9 cellular contexts compared by ENCODE assay signal in genomic region chr9:128007566-128008138, GRCh38. TPM values are rescaled to one million over a fixed set of nuclear protein-coding genes. Genes with fewer than 3 reads are reported as not detected.
A peak's percentile ranks its signal among the peaks of the same experiment; 100 is the strongest.
DNase-seq lines count a peak whose midpoint lies in the region; ATAC-seq and TF ChIP-seq lines count a peak whose summit lies in the region.
"Had no signal": no experiment of that assay in that cellular context is flagged by ENCODE, and none has a peak within 500 bp of the region (broad histone marks: within the 10 kb centered on the region; RNA-seq: fewer than 3 reads in every experiment).

No MANE protein-coding gene starts in this region.

- H3K9me3 ChIP-seq in esophagus (ENCODE audit: control insufficient read depth in 2 of 2, insufficient read depth in 1 of 2, low read depth in 1 of 2, low read length in 1 of 2) (peaks cover 0 to 2% of the 10 kb centered on the region in 2 donors), upper lobe of right lung (no peaks in the 10 kb centered on the region)

- 31 to 39% methylated on average over 10 of the region's 10 CpGs for WGBS in esophagus, 2 donors

- H3K36me3 ChIP-seq in esophagus (ENCODE audit: control insufficient read depth in 2 of 2, insufficient read depth in 2 of 2, low read length in 1 of 2), result no peaks in the 10 kb centered on the region
- no peaks in the 10 kb centered on the region for H3K36me3 ChIP-seq in upper lobe of right lung

- H3K4me3 ChIP-seq in esophagus (ENCODE audit: low read depth in 1 of 2, low read length in 2 of 2), result no peak overlapping the region
- no peak overlapping the region for H3K4me3 ChIP-seq in upper lobe of right lung

- peaks cover 0 to 7% of the 10 kb centered on the region in 2 donors for H3K4me1 ChIP-seq in esophagus (ENCODE audit: control insufficient read depth in 2 of 2, insufficient read depth in 2 of 2, low read length in 1 of 2)
- H3K4me1 ChIP-seq in upper lobe of right lung, result peaks cover 31% of the 10 kb centered on the region

- TF ChIP-seq CTCF in upper lobe of right lung (IDR thresholded peaks at IDR 0.05), result no peak

- peak; percentile 54 for ATAC-seq in GM21717 (IDR thresholded peaks at IDR 0.05; ENCODE audit: unreplicated experiment)
- peak; percentile 72 for ATAC-seq in upper lobe of right lung

- intact Hi-C loops in upper lobe of right lung (cut with DNase I), result no loop called here

- no peaks in the 10 kb centered on the region for H3K27me3 ChIP-seq in esophagus (ENCODE audit: control insufficient read depth in 1 of 2, insufficient read depth in 2 of 2, low read length in 2 of 2)
- no peaks in the 10 kb centered on the region for H3K27me3 ChIP-seq in upper lobe of right lung

- DNase-seq in COR-L47 (lab: John Stamatoyannopoulos, UW), result peak; percentile 3
- DNase-seq in NCI-H774 (lab: John Stamatoyannopoulos, UW), result peak; percentile 55
- DNase-seq in activated CD8-positive, alpha-beta memory T cell treated with anti-CD3 and anti-CD28 coated beads for 1 hour (ENCODE audit: extremely low read depth in 1 of 2, low read depth in 1 of 2), result peak; percentile 83 to 87
- peak; percentile 26 for DNase-seq in non-pigmented ciliary epithelial cell (ENCODE audit: low read depth)
- DNase-seq in upper lobe of right lung, result peak; percentile 70
- no peak for DNase-seq in superior temporal gyrus (ENCODE audit: extremely low spot score)

- H3K27ac ChIP-seq in esophagus (ENCODE audit: low read depth in 2 of 2, low read length in 1 of 2) (peak overlapping the region; percentile 79 to 87), upper lobe of right lung (peak overlapping the region; percentile 58)
- H3K27ac ChIP-seq: KMS-11 had no signal

RNA-seq across cellular contexts. Expression of gene EEIG1, which starts 26.9 kb away (rescaled TPM):
- polyA plus RNA-seq in esophagus, result 10 to 100 TPM; 34.3 to 53.1 TPM
- total RNA-seq in upper lobe of right lung, result 44.7 TPM

RNA-seq across cellular contexts. Expression of gene NAIF1, which starts 59.5 kb away (rescaled TPM):
- polyA plus RNA-seq in esophagus, result 1 to 10 TPM; 6.1 to 6.9 TPM
- 11.8 TPM for total RNA-seq in upper lobe of right lung
